ENCODE assay signal across 10 cellular contexts in genomic region chr3:49248828-49249227, GRCh38. TPM values are rescaled to one million over a fixed set of nuclear protein-coding genes. Genes with fewer than 3 reads are reported as not detected.
DNase-seq lines count a peak whose midpoint lies in the region; ATAC-seq and TF ChIP-seq lines count a peak whose summit lies in the region.
"Had no signal": no experiment of that assay in that cellular context is flagged by ENCODE, and none has a peak within 500 bp of the region (broad histone marks: within the 10 kb centered on the region; RNA-seq: fewer than 3 reads in every experiment).

No MANE protein-coding gene starts in this region.

- POLR2A ChIA-PET in CD8-positive, alpha-beta T cell (lab: Charles Lee) = no interaction called here

- no peak overlapping the region for H3K4me3 Mint-ChIP-seq in nephron
- no peak overlapping the region for H3K4me3 Mint-ChIP-seq in CD8-positive, alpha-beta T cell
- H3K4me3 Mint-ChIP-seq: activated naive CD4-positive, alpha-beta T cell treated with anti-CD3 and anti-CD28 coated beads, Interleukin-2, amount 50 U/mL, for 24 hours had no signal

- H3K9ac ChIP-seq in BLaER1 treated with 17β-estradiol and CSF1 and Interleukin-3, amounts not matched to agents 10 nM and 100 nM = peak overlapping the region in 9 of 11 experiments; percentile 2 to 83 (median 38); a peak in 13 of 22 replicates

- TF ChIP-seq CTCF in epithelial cell of proximal tubule (conservative IDR thresholded peaks at IDR 0.05; ENCODE audit: low read depth, low read length) (no peak), nephron (IDR thresholded peaks at IDR 0.05; ENCODE audit: unreplicated experiment in 3 of 3) (no peak)
- TF ChIP-seq CTCF in CD8-positive, alpha-beta T cell (IDR thresholded peaks at IDR 0.05) = no peak

- H3K4me1 Mint-ChIP-seq in nephron = no peaks in the 10 kb centered on the region
- no peaks in the 10 kb centered on the region for H3K4me1 Mint-ChIP-seq in CD8-positive, alpha-beta T cell (ENCODE audit: low read depth)
- H3K4me1 Mint-ChIP-seq: activated naive CD4-positive, alpha-beta T cell treated with anti-CD3 and anti-CD28 coated beads, Interleukin-2, amount 50 U/mL, for 24 hours had no signal

- no peaks in the 10 kb centered on the region for H3K27me3 ChIP-seq in BLaER1 treated with 17β-estradiol and CSF1 and Interleukin-3, amounts not matched to agents 10 nM and 100 nM
- H3K27me3 ChIP-seq in CD8-positive, alpha-beta T cell (ENCODE audit: insufficient read depth, low read length) = no peaks in the 10 kb centered on the region
- H3K27me3 ChIP-seq: SJSA1 had no signal

- H3K4me3 ChIP-seq in BLaER1 treated with 17β-estradiol and CSF1 and Interleukin-3, amounts not matched to agents 10 nM and 100 nM = no peak overlapping the region
- H3K4me3 ChIP-seq in epithelial cell of proximal tubule (ENCODE audit: low read depth, low read length) = no peak overlapping the region
- H3K4me3 ChIP-seq in CD8-positive, alpha-beta T cell (ENCODE audit: low read depth, low read length) = no peak overlapping the region
- H3K4me3 ChIP-seq: SJSA1 had no signal

- peak; percentile 45 for DNase-seq in NCI-H226
- peak; percentile 37 for DNase-seq in epithelial cell of proximal tubule (ENCODE audit: low read depth)
- DNase-seq in foreskin melanocyte = no peak
- DNase-seq in DMS 273 (lab: John Stamatoyannopoulos, UW; ENCODE audit: unreplicated experiment) = no peak
- no peak for DNase-seq in CD8-positive, alpha-beta T cell

- H3K9me3 ChIP-seq in BLaER1 treated with 17β-estradiol and CSF1 and Interleukin-3, amounts not matched to agents 10 nM and 100 nM (replicated peaks in 1 of 11) = no peaks in the 10 kb centered on the region
- H3K9me3 ChIP-seq in CD8-positive, alpha-beta T cell (ENCODE audit: low read length) = no peaks in the 10 kb centered on the region
- H3K9me3 ChIP-seq: SJSA1 had no signal

- intact Hi-C loops in CD8-positive, alpha-beta T cell (cut with DNase I, micrococcal nuclease) = no loop called here

- no peaks in the 10 kb centered on the region for H4K20me1 ChIP-seq in BLaER1 treated with 17β-estradiol and CSF1 and Interleukin-3, amounts not matched to agents 10 nM and 100 nM

- CTCF ChIA-PET in CD8-positive, alpha-beta T cell (lab: Charles Lee) = interaction anchor here (0.6 to 0.7 kb wide), 2 partner anchors 101 to 318 kb away, joined by 3 read pairs; no protein-coding TSS in a partner anchor

- peak overlapping the region in 9 of 11 experiments; percentile 2 to 82 (median 45); a peak in 17 of 22 replicates for H3K4me2 ChIP-seq in BLaER1 treated with 17β-estradiol and CSF1 and Interleukin-3, amounts not matched to agents 10 nM and 100 nM

- H3K36me3 Mint-ChIP-seq in nephron (ENCODE audit: low read depth) = no peaks in the 10 kb centered on the region
- no peaks in the 10 kb centered on the region for H3K36me3 Mint-ChIP-seq in CD8-positive, alpha-beta T cell
- H3K36me3 Mint-ChIP-seq: activated naive CD4-positive, alpha-beta T cell treated with anti-CD3 and anti-CD28 coated beads, Interleukin-2, amount 50 U/mL, for 24 hours had no signal

- no peaks in the 10 kb centered on the region for H3K27me3 Mint-ChIP-seq in nephron (ENCODE audit: low read depth)
- no peaks in the 10 kb centered on the region for H3K27me3 Mint-ChIP-seq in CD8-positive, alpha-beta T cell (ENCODE audit: low read depth)
- H3K27me3 Mint-ChIP-seq: activated naive CD4-positive, alpha-beta T cell treated with anti-CD3 and anti-CD28 coated beads, Interleukin-2, amount 50 U/mL, for 24 hours had no signal

- peak overlapping the region in 2 of 3 experiments; percentile 20 to 49 for H3K27ac Mint-ChIP-seq in nephron
- no peak overlapping the region for H3K27ac Mint-ChIP-seq in CD8-positive, alpha-beta T cell
- H3K27ac Mint-ChIP-seq: activated naive CD4-positive, alpha-beta T cell treated with anti-CD3 and anti-CD28 coated beads, Interleukin-2, amount 50 U/mL, for 24 hours had no signal

- H3K9me3 Mint-ChIP-seq in nephron = no peaks in the 10 kb centered on the region
- no peaks in the 10 kb centered on the region for H3K9me3 Mint-ChIP-seq in CD8-positive, alpha-beta T cell
- H3K9me3 Mint-ChIP-seq: activated naive CD4-positive, alpha-beta T cell treated with anti-CD3 and anti-CD28 coated beads, Interleukin-2, amount 50 U/mL, for 24 hours had no signal

- peaks cover 18 to 86% (median 29%) of the 10 kb centered on the region in 10 experiments for H3K4me1 ChIP-seq in BLaER1 treated with 17β-estradiol and CSF1 and Interleukin-3, amounts not matched to agents 10 nM and 100 nM
- H3K4me1 ChIP-seq in CD8-positive, alpha-beta T cell (ENCODE audit: insufficient read depth, low read length) = no peaks in the 10 kb centered on the region

- no peaks in the 10 kb centered on the region for H3K36me3 ChIP-seq in BLaER1 treated with 17β-estradiol and CSF1 and Interleukin-3, amounts not matched to agents 10 nM and 100 nM
- no peaks in the 10 kb centered on the region for H3K36me3 ChIP-seq in CD8-positive, alpha-beta T cell (ENCODE audit: insufficient read depth, low read length)
- H3K36me3 ChIP-seq: SJSA1 had no signal

- no peak for ATAC-seq in GM19467 (IDR thresholded peaks at IDR 0.05; ENCODE audit: unreplicated experiment)
- ATAC-seq in CD8-positive, alpha-beta T cell = no peak

- H3K27ac ChIP-seq in BLaER1 treated with 17β-estradiol and CSF1 and Interleukin-3, amounts not matched to agents 10 nM and 100 nM = peak overlapping the region in 10 of 11 experiments; percentile 0 to 95 (median 68); a peak in 19 of 22 replicates
- no peak overlapping the region for H3K27ac ChIP-seq in CD8-positive, alpha-beta T cell (ENCODE audit: low read depth, low read length)
- H3K27ac ChIP-seq: SJSA1 had no signal

RNA-seq across cellular contexts. Expression of gene C3orf62, which starts 28.2 kb away (rescaled TPM):
- total RNA-seq in epithelial cell of proximal tubule = 0.51 and 0.92 TPM in 2 replicates
- total RNA-seq in CD8-positive, alpha-beta T cell = 1 to 10 TPM; 7.1 to 7.3 TPM

Comparison
In these comparisons a context has a peak if more than half of its experiments do, and no peak if none do; other contexts are left out.
1. DNase-seq: peak in NCI-H226 (single experiment) and epithelial cell of proximal tubule (single experiment); none in foreskin melanocyte (single experiment), DMS 273 (single experiment) and CD8-positive, alpha-beta T cell (0 of 7).